In genomic region chr2:232422996-232423395, GRCh38 we compare ENCODE assay signal across 1 cellular context.
TF ChIP-seq lines count a peak whose summit lies in the region.

No MANE protein-coding gene starts in this region.

TF ChIP-seq in H1, 55 proteins besides CTCF, POLR2A, EP300 and RAD21:
- TF ChIP-seq MAX (IDR thresholded peaks at IDR 0.05), result peak; percentile 55; the same call in 1 of the 2 replicates
- 0 out of 2 replicates have a peak, but pooled peaks have one; percentile 25 for TF ChIP-seq YY1 (IDR thresholded peaks at IDR 0.05; ENCODE audit: low read depth, low read length)
